20 cellular contexts compared by ENCODE assay signal in the genomic region with DNA sequence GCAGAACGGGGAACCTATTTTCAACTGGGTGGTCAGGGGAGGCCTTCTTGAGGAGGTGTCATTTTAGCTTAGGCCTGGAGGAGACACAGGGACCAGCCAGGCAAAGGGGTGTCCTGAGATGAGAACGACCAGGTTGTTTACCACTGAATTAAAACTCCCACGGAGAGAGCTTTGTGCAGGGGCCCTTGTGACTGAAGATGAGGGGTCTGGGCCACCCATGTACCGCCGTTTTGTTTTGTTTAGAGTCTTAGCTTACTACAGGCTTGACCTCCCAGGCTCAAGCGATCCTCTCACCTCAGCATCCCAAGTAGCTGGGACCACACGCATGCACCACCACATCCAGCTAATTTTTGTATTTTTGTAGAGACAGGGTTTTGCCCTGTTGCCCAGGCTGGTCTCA.
DNase-seq lines count a peak whose midpoint lies in the region; ATAC-seq and TF ChIP-seq lines count a peak whose summit lies in the region.
"Had no signal": no experiment of that assay in that cellular context is flagged by ENCODE, and none has a peak within 500 bp of the region (broad histone marks: within the 10 kb centered on the region; RNA-seq: fewer than 3 reads in every experiment).

No MANE protein-coding gene starts in this region.

- DNase-seq in AG04450 (ENCODE audit: low read depth, low spot score) (no peak), endodermal cell (peak; percentile 19), islet precursor cell (peak; percentile 7), coronary artery (ENCODE audit: low spot score) (no peak), iPS-NIHi11 (ENCODE audit: low spot score) (no peak), NCI-H748 (lab: John Stamatoyannopoulos, UW; ENCODE audit: unreplicated experiment) (no peak)
- DNase-seq: C1 segment of cervical spinal cord; CD4-positive, CD25-positive, alpha-beta regulatory T cell; CD8-positive, alpha-beta memory T cell; COR-L47; DMS 273 treated with DMSO at 0.1 percent for 48 hours; DMS53; DND-41; EL; GOT3; H7 had no signal

- H2AFZ ChIP-seq in Loucy (ENCODE audit: low read length): peak overlapping the region; percentile 72

- POLR2A ChIA-PET in AG04450 (lab: Yijun Ruan, JAX): no interaction called here

- H3K36me3 ChIP-seq in Loucy (ENCODE audit: insufficient read depth, low read length): no peaks in the 10 kb centered on the region
- H3K36me3 ChIP-seq in endodermal cell (ENCODE audit: control insufficient read depth, insufficient read depth, low read length): no peaks in the 10 kb centered on the region

- no peaks in the 10 kb centered on the region for H3K27me3 Mint-ChIP-seq in endodermal cell (ENCODE audit: insufficient read depth)

- no peaks in the 10 kb centered on the region for H4K20me1 ChIP-seq in Loucy (ENCODE audit: insufficient read depth, low read length, poor library complexity, severe bottlenecking)

- 91 to 92% methylated on average over 6 to 7 of the region's 7 CpGs for WGBS in endodermal cell (ENCODE audit: insufficient coverage in 1 of 2, insufficient read length in 1 of 2), 2 experiments

- ATAC-seq in HG03571 (IDR thresholded peaks at IDR 0.05; ENCODE audit: unreplicated experiment): no peak
- ATAC-seq: A549 had no signal

- H3K27me3 ChIP-seq in AG04450 (ENCODE audit: control insufficient read depth, insufficient read depth, low read length) (no peaks in the 10 kb centered on the region), Loucy (ENCODE audit: insufficient read depth, low read length, poor library complexity, severe bottlenecking) (no peaks in the 10 kb centered on the region), endodermal cell (ENCODE audit: control insufficient read depth, insufficient read depth, low read length, poor library complexity, severe bottlenecking) (no peaks in the 10 kb centered on the region)

- peaks cover 1% of the 10 kb centered on the region for H3K9me3 Mint-ChIP-seq in endodermal cell
- H3K9me3 Mint-ChIP-seq: CD8-positive, alpha-beta memory T cell had no signal

- peak overlapping the region; percentile 33 for H3K27ac Mint-ChIP-seq in endodermal cell
- H3K27ac Mint-ChIP-seq: CD4-positive, CD25-positive, alpha-beta regulatory T cell had no signal

- H3K36me3 Mint-ChIP-seq in endodermal cell (ENCODE audit: low read depth): peaks cover 6% of the 10 kb centered on the region
- H3K36me3 Mint-ChIP-seq: CD4-positive, CD25-positive, alpha-beta regulatory T cell; CD8-positive, alpha-beta memory T cell had no signal

- H3K4me1 Mint-ChIP-seq in endodermal cell: peaks cover 22% of the 10 kb centered on the region
- H3K4me1 Mint-ChIP-seq: CD4-positive, CD25-positive, alpha-beta regulatory T cell; CD8-positive, alpha-beta memory T cell had no signal

- no peaks in the 10 kb centered on the region for H3K79me2 ChIP-seq in Loucy (ENCODE audit: insufficient read depth, low read length)

- H3K9me3 ChIP-seq in AG04450 (ENCODE audit: control insufficient read depth, insufficient read depth, low read length): no peaks in the 10 kb centered on the region
- no peaks in the 10 kb centered on the region for H3K9me3 ChIP-seq in Loucy (ENCODE audit: insufficient read depth, low read depth, low read length)
- no peaks in the 10 kb centered on the region for H3K9me3 ChIP-seq in endodermal cell (ENCODE audit: control insufficient read depth, low read length)
- H3K9me3 ChIP-seq: A549 had no signal

- H3K4me3 ChIP-seq in AG04450 (ENCODE audit: low read depth, low read length): no peak overlapping the region
- H3K4me3 ChIP-seq in Loucy (ENCODE audit: low read length, poor library complexity, severe bottlenecking): no peak overlapping the region
- H3K4me3 ChIP-seq in endodermal cell (ENCODE audit: low read length): no peak overlapping the region
- H3K4me3 ChIP-seq in coronary artery: no peak overlapping the region
- H3K4me3 ChIP-seq: A549 had no signal

- no peaks in the 10 kb centered on the region for H3K9me2 ChIP-seq in Loucy (replicated peaks; ENCODE audit: low read depth, low read length)

- H3K4me1 ChIP-seq in Loucy (ENCODE audit: insufficient read depth, low read length, poor library complexity, severe bottlenecking) (peaks cover 21% of the 10 kb centered on the region), endodermal cell (ENCODE audit: control insufficient read depth, insufficient read depth, low read length) (no peaks in the 10 kb centered on the region)
- H3K4me1 ChIP-seq: A549 had no signal

- no peaks in the 10 kb centered on the region for H3F3A ChIP-seq in Loucy (ENCODE audit: low read depth)

- CTCF ChIA-PET in AG04450 (lab: Charles Lee): no interaction called here

- H3K9ac ChIP-seq in Loucy (ENCODE audit: low read depth, low read length, poor library complexity, severe bottlenecking): no peak overlapping the region
- no peak overlapping the region for H3K9ac ChIP-seq in endodermal cell (ENCODE audit: extremely low read depth, low read length, poor library complexity, severe bottlenecking)

- TF ChIP-seq CTCF in AG04450 (IDR thresholded peaks at IDR 0.05; ENCODE audit: low read depth, low read length): no peak
- TF ChIP-seq CTCF in Loucy (conservative IDR thresholded peaks at IDR 0.05; ENCODE audit: low read length): no peak
- no peak for TF ChIP-seq CTCF in endodermal cell (conservative IDR thresholded peaks at IDR 0.05)
- TF ChIP-seq CTCF in coronary artery (IDR thresholded peaks at IDR 0.05): no peak

- no peak overlapping the region for H3K4me2 ChIP-seq in Loucy (ENCODE audit: low read depth, low read length, poor library complexity, severe bottlenecking)
- H3K4me2 ChIP-seq: A549 had no signal

- peak overlapping the region; percentile 11 for H3K27ac ChIP-seq in AG04450 (ENCODE audit: low read depth, low read length)
- H3K27ac ChIP-seq in endodermal cell (ENCODE audit: low read depth, low read length): no peak overlapping the region
- no peak overlapping the region for H3K27ac ChIP-seq in coronary artery
- H3K27ac ChIP-seq: 22Rv1, A549 had no signal

- H3K4me3 Mint-ChIP-seq in endodermal cell: no peak overlapping the region
- H3K4me3 Mint-ChIP-seq: CD4-positive, CD25-positive, alpha-beta regulatory T cell; CD8-positive, alpha-beta memory T cell had no signal

Comparison
In these comparisons a context has a peak if more than half of its experiments do, and no peak if none do; other contexts are left out.
1. DNase-seq: peak in endodermal cell (single experiment) and islet precursor cell (single experiment); none in AG04450 (single experiment), coronary artery (single experiment), iPS-NIHi11 (single experiment) and NCI-H748 (single experiment).